Comparison of ENCODE assay signal across 19 cellular contexts in genomic region chr18:56085561-56085960, GRCh38.
DNase-seq lines count a peak whose midpoint lies in the region; ATAC-seq and TF ChIP-seq lines count a peak whose summit lies in the region.
"Had no signal": no experiment of that assay in that cellular context is flagged by ENCODE, and none has a peak within 500 bp of the region (broad histone marks: within the 10 kb centered on the region; RNA-seq: fewer than 3 reads in every experiment).

No MANE protein-coding gene starts in this region.

- TF ChIP-seq CTCF in omental fat pad (IDR thresholded peaks at IDR 0.05) (no peak), hepatocyte (IDR thresholded peaks at IDR 0.05; ENCODE audit: poor library complexity) (no peak), osteocyte (IDR thresholded peaks at IDR 0.05) (no peak)

- WGBS in hepatocyte (ENCODE audit: low lambda C conversion rate, missing lambda C conversion rate) = 80% methylated on average over 5 of the region's 5 CpGs

- no peak overlapping the region for H3K27ac Mint-ChIP-seq in osteocyte (ENCODE audit: unreplicated experiment)
- H3K27ac Mint-ChIP-seq: activated naive CD8-positive, alpha-beta T cell treated with anti-CD3 and anti-CD28 coated beads, Interleukin-2, amount 10 ng/mL, durations not matched to agents 7 days and 5 days; dendritic cell treated with granulocyte-macrophage colony-stimulating factor and Interleukin-4, amounts not matched to agents 40 ng/mL and 50 ng/mL, for 4 days; T-helper 1 cell treated with Interleukin-12 subunit alpha and Interleukin-12 subunit beta and Interleukin-4 antibody, amounts not matched to agents 30 μg/mL and 1 μg/mL, for 36 hours had no signal

- H3K4me3 Mint-ChIP-seq in osteocyte (ENCODE audit: unreplicated experiment) = no peak overlapping the region
- H3K4me3 Mint-ChIP-seq: activated naive CD8-positive, alpha-beta T cell treated with anti-CD3 and anti-CD28 coated beads, Interleukin-2, amount 10 ng/mL, durations not matched to agents 7 days and 5 days; dendritic cell treated with granulocyte-macrophage colony-stimulating factor and Interleukin-4, amounts not matched to agents 40 ng/mL and 50 ng/mL, for 4 days; T-helper 1 cell treated with Interleukin-12 subunit alpha and Interleukin-12 subunit beta and Interleukin-4 antibody, amounts not matched to agents 30 μg/mL and 1 μg/mL, for 36 hours had no signal

- H3K4me3 ChIP-seq in hepatocyte = no peak overlapping the region
- H3K4me3 ChIP-seq: BLaER1 treated with 17β-estradiol and CSF1 and Interleukin-3, amounts not matched to agents 10 nM and 100 nM; thoracic aorta had no signal

- no peak overlapping the region for H3K27ac ChIP-seq in hepatocyte
- H3K27ac ChIP-seq: BLaER1 treated with 17β-estradiol and CSF1 and Interleukin-3, amounts not matched to agents 10 nM and 100 nM; KMS-11; RWPE1; thoracic aorta had no signal

- H3K9me3 Mint-ChIP-seq in osteocyte (ENCODE audit: unreplicated experiment) = no peaks in the 10 kb centered on the region
- H3K9me3 Mint-ChIP-seq: activated naive CD8-positive, alpha-beta T cell treated with anti-CD3 and anti-CD28 coated beads, Interleukin-2, amount 10 ng/mL, durations not matched to agents 7 days and 5 days; dendritic cell treated with granulocyte-macrophage colony-stimulating factor and Interleukin-4, amounts not matched to agents 40 ng/mL and 50 ng/mL, for 4 days had no signal

- no peaks in the 10 kb centered on the region for H3K27me3 Mint-ChIP-seq in osteocyte (ENCODE audit: unreplicated experiment)
- H3K27me3 Mint-ChIP-seq: dendritic cell treated with granulocyte-macrophage colony-stimulating factor and Interleukin-4, amounts not matched to agents 40 ng/mL and 50 ng/mL, for 4 days had no signal

- H4K20me1 ChIP-seq in hepatocyte (ENCODE audit: insufficient read depth, poor library complexity, severe bottlenecking) = no peaks in the 10 kb centered on the region
- H4K20me1 ChIP-seq: BLaER1 treated with 17β-estradiol and CSF1 and Interleukin-3, amounts not matched to agents 10 nM and 100 nM had no signal

- no peaks in the 10 kb centered on the region for H3K27me3 ChIP-seq in hepatocyte
- H3K27me3 ChIP-seq: BLaER1 treated with 17β-estradiol and CSF1 and Interleukin-3, amounts not matched to agents 10 nM and 100 nM had no signal

- H3K9me2 ChIP-seq in hepatocyte (replicated peaks; ENCODE audit: insufficient read depth) = no peaks in the 10 kb centered on the region

- no peaks in the 10 kb centered on the region for H3K9me3 ChIP-seq in hepatocyte (ENCODE audit: low read depth)
- H3K9me3 ChIP-seq: thoracic aorta had no signal

- peak; percentile 97 for ATAC-seq in omental fat pad (ENCODE audit: low FRiP score)
- no peak for ATAC-seq in SK-N-SH treated with all-trans-retinoic acid at 6 μM for 48 hours
- ATAC-seq: activated CD4-positive, CD25-positive, alpha-beta regulatory T cell treated with anti-CD3 and anti-CD28 coated beads, Interleukin-2, amount 50 U/mL, for 24 hours had no signal

- DNase-seq in EL = peak; percentile 48
- DNase-seq in NOMO-1 treated with dmso at 0.1 percent for 144 hours (lab: John Stamatoyannopoulos, UW; ENCODE audit: unreplicated experiment) = peak; percentile 20
- peak; percentile 86 for DNase-seq in fibroblast of gingiva (ENCODE audit: low read depth)
- no peak for DNase-seq in omental fat pad (ENCODE audit: low spot score)
- DNase-seq in hepatocyte (ENCODE audit: low spot score) = no peak
- DNase-seq in iPS-NIHi11 (ENCODE audit: low spot score) = no peak
- DNase-seq in osteocyte (ENCODE audit: extremely low spot score, unreplicated experiment) = no peak
- DNase-seq: activated naive CD8-positive, alpha-beta T cell treated with anti-CD3 and anti-CD28 coated beads, Interleukin-2, amount 10 ng/mL, durations not matched to agents 7 days and 5 days; H7; NCI-H1930; NCI-H526 had no signal

- no peak overlapping the region for H3K4me2 ChIP-seq in hepatocyte
- H3K4me2 ChIP-seq: BLaER1 treated with 17β-estradiol and CSF1 and Interleukin-3, amounts not matched to agents 10 nM and 100 nM; KMS-11 had no signal

- H3K36me3 Mint-ChIP-seq in osteocyte (ENCODE audit: unreplicated experiment) = no peaks in the 10 kb centered on the region
- H3K36me3 Mint-ChIP-seq: activated naive CD8-positive, alpha-beta T cell treated with anti-CD3 and anti-CD28 coated beads, Interleukin-2, amount 10 ng/mL, durations not matched to agents 7 days and 5 days had no signal

- no peak overlapping the region for H2AFZ ChIP-seq in hepatocyte

- H3K36me3 ChIP-seq in hepatocyte (replicated peaks; ENCODE audit: insufficient read depth, low read depth) = no peaks in the 10 kb centered on the region
- H3K36me3 ChIP-seq: BLaER1 treated with 17β-estradiol and CSF1 and Interleukin-3, amounts not matched to agents 10 nM and 100 nM; thoracic aorta had no signal

- peaks cover 4% of the 10 kb centered on the region for H3K4me1 ChIP-seq in hepatocyte (ENCODE audit: insufficient read depth)

- H3K4me1 Mint-ChIP-seq in osteocyte (ENCODE audit: unreplicated experiment) = peaks cover 21% of the 10 kb centered on the region
- H3K4me1 Mint-ChIP-seq: activated naive CD8-positive, alpha-beta T cell treated with anti-CD3 and anti-CD28 coated beads, Interleukin-2, amount 10 ng/mL, durations not matched to agents 7 days and 5 days had no signal

- no peaks in the 10 kb centered on the region for H3K79me2 ChIP-seq in hepatocyte

TF ChIP-seq in SK-N-SH treated with all-trans-retinoic acid at 6 μM for 48 hours, 23 proteins besides CTCF, POLR2A, EP300 and RAD21:
- TF ChIP-seq TSHZ2 (CRISPR knock-in tag; IDR thresholded peaks at IDR 0.05) (no peak), ZC3H10 (CRISPR knock-in tag; IDR thresholded peaks at IDR 0.05) (no peak), CSRNP3 (CRISPR knock-in tag; IDR thresholded peaks at IDR 0.05) (no peak), ZNF8 (CRISPR knock-in tag; IDR thresholded peaks at IDR 0.05) (no peak), TCF4 (CRISPR knock-in tag; IDR thresholded peaks at IDR 0.05; ENCODE audit: borderline replicate concordance) (no peak), PATZ1 (CRISPR knock-in tag; IDR thresholded peaks at IDR 0.05; ENCODE audit: borderline replicate concordance) (no peak), ZNF565 (CRISPR knock-in tag; conservative IDR thresholded peaks at IDR 0.05; ENCODE audit: low read depth) (no peak), GLIS3 (CRISPR knock-in tag; IDR thresholded peaks at IDR 0.05) (no peak), ZNF70 (CRISPR knock-in tag; IDR thresholded peaks at IDR 0.05) (no peak), RARB (CRISPR knock-in tag; IDR thresholded peaks at IDR 0.05) (no peak)
TF ChIP-seq in SK-N-SH treated with all-trans-retinoic acid at 6 μM for 48 hours: peak in this region for 0.

Comparison
In these comparisons a context has a peak if more than half of its experiments do, and no peak if none do; other contexts are left out.
1. DNase-seq: peak in EL (single experiment), NOMO-1 treated with dmso at 0.1 percent for 144 hours (single experiment) and fibroblast of gingiva (single experiment); none in omental fat pad (single experiment), hepatocyte (single experiment), iPS-NIHi11 (single experiment) and osteocyte (single experiment).